In genomic region chr1:44368471-44369151, GRCh38 we compare ENCODE assay signal across 2 cellular contexts.
TF ChIP-seq lines count a peak whose summit lies in the region.

No MANE protein-coding gene starts in this region.

TF ChIP-seq in SK-N-SH treated with all-trans-retinoic acid at 6 μM for 48 hours, 23 proteins besides CTCF, POLR2A, EP300 and RAD21 (continued from another document):
- TF ChIP-seq CSRNP3 (CRISPR knock-in tag; IDR thresholded peaks at IDR 0.05) (no peak), ZNF8 (CRISPR knock-in tag; IDR thresholded peaks at IDR 0.05) (no peak), CREB5 (CRISPR knock-in tag; IDR thresholded peaks at IDR 0.05; ENCODE audit: low read depth) (no peak), ARNTL (CRISPR knock-in tag; IDR thresholded peaks at IDR 0.05; ENCODE audit: borderline replicate concordance, low read depth) (no peak), ISL1 (CRISPR knock-in tag; IDR thresholded peaks at IDR 0.05) (no peak), OSR1 (CRISPR knock-in tag; IDR thresholded peaks at IDR 0.05) (no peak), ZFP30 (CRISPR knock-in tag; IDR thresholded peaks at IDR 0.05) (no peak), SNAI2 (CRISPR knock-in tag; IDR thresholded peaks at IDR 0.05) (no peak), ZC3H10 (CRISPR knock-in tag; IDR thresholded peaks at IDR 0.05) (no peak), POU6F1 (CRISPR knock-in tag; IDR thresholded peaks at IDR 0.05; ENCODE audit: borderline replicate concordance, low read depth) (no peak), BACH2 (CRISPR knock-in tag; IDR thresholded peaks at IDR 0.05; ENCODE audit: borderline replicate concordance) (no peak), GLIS3 (CRISPR knock-in tag; IDR thresholded peaks at IDR 0.05) (no peak), CSDC2 (CRISPR knock-in tag; IDR thresholded peaks at IDR 0.05) (no peak)
TF ChIP-seq in SK-N-SH treated with all-trans-retinoic acid at 6 μM for 48 hours: peak in this region for 0.

TF ChIP-seq in SK-N-SH, 30 proteins besides CTCF, POLR2A, EP300 and RAD21 (continued from another document):
- no peak for TF ChIP-seq ZBTB33 (IDR thresholded peaks at IDR 0.05; ENCODE audit: borderline replicate concordance, low read depth)
- no peak for TF ChIP-seq GATA2 (CRISPR knock-in tag; IDR thresholded peaks at IDR 0.05)
- TF ChIP-seq CHD2 (IDR thresholded peaks at IDR 0.05; ENCODE audit: low read length, partially characterized antibody): no peak
- TF ChIP-seq TCF12 (IDR thresholded peaks at IDR 0.05): no peak
- no peak for TF ChIP-seq NRF1 (IDR thresholded peaks at IDR 0.05; ENCODE audit: low read depth, low read length)
- TF ChIP-seq GABPA (IDR thresholded peaks at IDR 0.05; ENCODE audit: low read depth): no peak
- TF ChIP-seq IRF3 (IDR thresholded peaks at IDR 0.05; ENCODE audit: low read depth, low read length): no peak
- no peak for TF ChIP-seq PBX3 (IDR thresholded peaks at IDR 0.05)
- TF ChIP-seq FOXM1 (IDR thresholded peaks at IDR 0.05; ENCODE audit: low read depth): no peak
- no peak for TF ChIP-seq FOSL2 (IDR thresholded peaks at IDR 0.05; ENCODE audit: borderline replicate concordance, low read depth)
- TF ChIP-seq ELF1 (IDR thresholded peaks at IDR 0.05): no peak
- no peak for TF ChIP-seq SMC3 (IDR thresholded peaks at IDR 0.05; ENCODE audit: low read depth, low read length)
- no peak for TF ChIP-seq FOXJ3 (CRISPR knock-in tag; IDR thresholded peaks at IDR 0.05)
